19 cellular contexts compared by ENCODE assay signal in the genomic region with DNA sequence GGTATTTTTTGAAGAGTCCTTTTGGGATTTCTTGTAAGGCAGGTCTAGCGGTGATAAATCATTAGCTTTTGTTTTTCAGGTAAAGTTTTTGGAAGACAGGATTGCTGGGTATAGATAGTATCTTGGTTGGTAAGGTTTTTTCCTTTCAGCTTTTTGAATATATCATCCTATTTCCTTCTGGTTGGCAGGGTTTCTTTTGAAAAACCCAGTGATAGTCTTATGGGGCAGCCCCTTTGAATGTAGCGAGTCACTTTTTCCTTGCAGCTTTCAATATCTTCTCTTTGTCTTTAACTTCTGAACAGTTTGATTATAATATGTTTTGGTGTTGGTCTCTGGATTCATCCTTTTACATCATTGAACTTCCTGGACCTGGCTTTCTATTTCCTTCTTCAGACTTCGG.
"Had no signal": no experiment of that assay in that cellular context is flagged by ENCODE, and none has a peak within 500 bp of the region (broad histone marks: within the 10 kb centered on the region; RNA-seq: fewer than 3 reads in every experiment).

No MANE protein-coding gene starts in this region.

- H3K4me2 ChIP-seq: SK-N-SH had no signal

- ATAC-seq: heart right ventricle, left ventricle myocardium superior, T-cell had no signal

- H3K4me1 ChIP-seq: colonic mucosa, heart right ventricle, spleen, stomach, vagina had no signal

- H3K4me3 Mint-ChIP-seq: memory B cell, neural crest cell, T-cell had no signal

- H3K9me3 ChIP-seq: colonic mucosa, esophagus muscularis mucosa, SK-N-SH, stomach, vagina had no signal

- DNase-seq: activated CD4-positive, alpha-beta T cell treated with anti-CD3 and anti-CD28 coated beads, Interleukin-2, amount 50 U/mL, for 48 hours; aorta; brain microvascular endothelial cell; central memory CD4-positive, alpha-beta T cell; colonic mucosa; heart right ventricle; left ventricle myocardium superior; retina; SHP77 treated with DMSO at 0.1 percent for 48 hours; SK-N-SH; spleen; stimulated activated CD8-positive, alpha-beta memory T cell treated with anti-CD3 and anti-CD28 coated beads, Interleukin-4, amount 100 ng/mL, for 48 hours; stomach; T-cell; trophoblast cell had no signal

- H3K9ac ChIP-seq: SK-N-SH had no signal

- H3K27me3 Mint-ChIP-seq: memory B cell, T-cell had no signal

- H3K27ac ChIP-seq: brain microvascular endothelial cell, colonic mucosa, esophagus muscularis mucosa, heart right ventricle, spleen, stomach, vagina had no signal

- H3K27ac Mint-ChIP-seq: memory B cell had no signal

- H3K27me3 ChIP-seq: brain microvascular endothelial cell, colonic mucosa, esophagus muscularis mucosa, heart right ventricle, spleen, stomach, vagina had no signal

- H3K4me1 Mint-ChIP-seq: memory B cell had no signal
